Comparison of ENCODE assay signal across 8 cellular contexts in the genomic region with DNA sequence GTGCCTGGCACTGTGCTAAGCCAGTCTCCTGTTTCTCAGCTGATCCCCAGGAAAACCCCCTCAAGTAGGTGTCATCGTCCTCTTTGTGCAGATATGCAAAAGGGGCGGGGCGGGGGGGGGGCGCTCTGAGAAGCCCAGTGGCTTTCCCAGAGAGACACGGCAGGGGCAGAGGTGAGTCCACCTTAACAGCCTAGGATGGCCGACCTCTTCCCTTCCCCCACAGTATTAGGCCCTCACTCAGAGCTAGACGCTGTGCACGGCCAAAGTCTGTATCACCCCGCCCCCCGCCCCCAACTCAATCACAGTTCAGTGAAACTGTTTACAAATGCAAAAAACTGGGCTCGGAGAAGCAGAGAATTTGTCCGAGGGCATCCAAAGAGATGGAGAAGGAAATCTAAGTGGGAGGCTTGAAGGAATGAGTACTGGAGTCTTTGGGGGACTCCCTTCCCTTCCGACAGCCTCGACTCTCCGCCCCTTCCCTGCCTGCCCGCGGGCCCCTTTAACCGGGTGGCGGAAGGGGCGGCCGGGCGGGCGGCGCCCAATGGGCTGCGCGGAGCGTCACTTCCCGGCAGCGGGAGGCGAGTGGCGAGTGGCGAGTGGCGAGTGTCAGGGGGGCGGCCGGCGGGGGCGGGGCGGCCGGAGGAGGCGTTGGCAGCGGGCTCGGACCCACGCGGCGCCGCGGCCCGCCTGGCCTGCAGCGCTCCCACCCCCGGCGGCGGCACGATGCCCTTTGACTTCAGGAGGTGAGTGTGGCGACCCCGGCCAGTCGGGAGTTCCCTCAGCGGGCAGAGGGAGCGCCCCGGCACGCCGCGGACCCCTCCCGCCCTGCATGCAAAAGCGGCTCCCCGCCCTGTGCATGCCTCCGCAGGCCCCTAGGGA. TPM values are rescaled to one million over a fixed set of nuclear protein-coding genes. Genes with fewer than 3 reads are reported as not detected.
DNase-seq lines count a peak whose midpoint lies in the region; ATAC-seq and TF ChIP-seq lines count a peak whose summit lies in the region.

A gene with protein sequence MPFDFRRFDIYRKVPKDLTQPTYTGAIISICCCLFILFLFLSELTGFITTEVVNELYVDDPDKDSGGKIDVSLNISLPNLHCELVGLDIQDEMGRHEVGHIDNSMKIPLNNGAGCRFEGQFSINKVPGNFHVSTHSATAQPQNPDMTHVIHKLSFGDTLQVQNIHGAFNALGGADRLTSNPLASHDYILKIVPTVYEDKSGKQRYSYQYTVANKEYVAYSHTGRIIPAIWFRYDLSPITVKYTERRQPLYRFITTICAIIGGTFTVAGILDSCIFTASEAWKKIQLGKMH (plus strand): TSS at position 561 of the 879 bp plus-strand sequence. CDS start 163 bp downstream, at position 724.

- peak; percentile 71 to 80 (median 74) for DNase-seq in CD8-positive, alpha-beta memory T cell
- peak; percentile 86 to 88 for DNase-seq in activated T-cell treated with anti-CD3 and anti-CD28 coated beads, Interleukin-2, amount 50 U/mL, for 72 hours
- no peak for DNase-seq in esophagus squamous epithelium (lab: John Stamatoyannopoulos, UW)

- ATAC-seq in GM19397 (IDR thresholded peaks at IDR 0.05; ENCODE audit: unreplicated experiment), result peak; percentile 76
- ATAC-seq in HG03521 (IDR thresholded peaks at IDR 0.05; ENCODE audit: unreplicated experiment), result peak; percentile 75
- peak; percentile 94 for ATAC-seq in activated T-cell treated with anti-CD3 and anti-CD28 coated beads, Interleukin-2, amount 50 U/mL, for 72 hours (replicated peaks in 1 of 2)
- ATAC-seq in stimulated activated memory B cell treated with anti-CD40 and anti-IgM and Interleukin-4, amounts not matched to agents 10 μg/mL and 1 μg/mL and 100 μg/mL, for 72 hours, result peak; percentile 90

- H3K4me1 ChIP-seq in CD8-positive, alpha-beta memory T cell (ENCODE audit: insufficient read depth, low read length), result peaks cover 36% of the 10 kb centered on the region
- H3K4me1 ChIP-seq in esophagus squamous epithelium (peaks cover 22 to 47% (median 29%) of the 10 kb centered on the region in 3 donors), muscle layer of colon (ENCODE audit: insufficient read depth, low read length) (peaks cover 34% of the 10 kb centered on the region)

- H3K27ac ChIP-seq in CD8-positive, alpha-beta memory T cell (ENCODE audit: low read depth, low read length), result peak within 1 kb of the TSS; percentile 55
- H3K27ac ChIP-seq in esophagus squamous epithelium (peak within 1 kb of the TSS; percentile 85 to 92 (median 90)), muscle layer of colon (ENCODE audit: low read depth, low read length) (peak within 1 kb of the TSS; percentile 93)

- H3K27me3 ChIP-seq in CD8-positive, alpha-beta memory T cell (ENCODE audit: insufficient read depth, low read length, poor library complexity, severe bottlenecking), result no peaks in the 10 kb centered on the region
- no peaks in the 10 kb centered on the region for H3K27me3 ChIP-seq in esophagus squamous epithelium
- H3K27me3 ChIP-seq in muscle layer of colon (ENCODE audit: control insufficient read depth in 1 of 2, insufficient read depth in 2 of 2, low read length in 2 of 2), result no peaks in the 10 kb centered on the region

- H3K27me3 Mint-ChIP-seq in CD8-positive, alpha-beta memory T cell, result no peaks in the 10 kb centered on the region
- H3K27me3 Mint-ChIP-seq in activated T-cell treated with anti-CD3 and anti-CD28 coated beads, Interleukin-2, amount 50 U/mL, for 72 hours (ENCODE audit: low read depth), result no peaks in the 10 kb centered on the region
- no peaks in the 10 kb centered on the region for H3K27me3 Mint-ChIP-seq in stimulated activated memory B cell treated with anti-CD40 and anti-IgM and Interleukin-4, amounts not matched to agents 10 μg/mL and 1 μg/mL and 100 μg/mL, for 72 hours

- peak in 1 of 6 experiments; percentile 13 for TF ChIP-seq CTCF in esophagus squamous epithelium (IDR thresholded peaks at IDR 0.05)

- peaks cover 0 to 3% (median 0%) of the 10 kb centered on the region in 3 donors for H3K36me3 Mint-ChIP-seq in CD8-positive, alpha-beta memory T cell
- H3K36me3 Mint-ChIP-seq in activated T-cell treated with anti-CD3 and anti-CD28 coated beads, Interleukin-2, amount 50 U/mL, for 72 hours (ENCODE audit: insufficient read depth in 2 of 2), result no peaks in the 10 kb centered on the region
- no peaks in the 10 kb centered on the region for H3K36me3 Mint-ChIP-seq in stimulated activated memory B cell treated with anti-CD40 and anti-IgM and Interleukin-4, amounts not matched to agents 10 μg/mL and 1 μg/mL and 100 μg/mL, for 72 hours

- peak within 1 kb of the TSS; percentile 90 to 96 (median 92) for H3K4me3 Mint-ChIP-seq in CD8-positive, alpha-beta memory T cell
- peak within 1 kb of the TSS; percentile 88 to 90 for H3K4me3 Mint-ChIP-seq in activated T-cell treated with anti-CD3 and anti-CD28 coated beads, Interleukin-2, amount 50 U/mL, for 72 hours
- H3K4me3 Mint-ChIP-seq in stimulated activated memory B cell treated with anti-CD40 and anti-IgM and Interleukin-4, amounts not matched to agents 10 μg/mL and 1 μg/mL and 100 μg/mL, for 72 hours, result peak within 1 kb of the TSS; percentile 98

- peak within 1 kb of the TSS; percentile 70 for H3K9ac ChIP-seq in muscle layer of colon (ENCODE audit: low read length)

- H3K4me3 ChIP-seq in CD8-positive, alpha-beta memory T cell (ENCODE audit: low read length), result peak within 1 kb of the TSS; percentile 59
- H3K4me3 ChIP-seq in esophagus squamous epithelium, result peak within 1 kb of the TSS; percentile 71 to 95 (median 92)
- peak within 1 kb of the TSS; percentile 81 to 96 for H3K4me3 ChIP-seq in muscle layer of colon (ENCODE audit: low read depth in 1 of 2, low read length in 2 of 2)

- CTCF ChIA-PET in CD8-positive, alpha-beta memory T cell (lab: Charles Lee), result interaction anchor here (6.4 kb wide), 1 partner anchor 62 kb away, joined by 55 read pairs; the partner anchor contains the start of gene DUSP1

- H3K9me3 Mint-ChIP-seq in CD8-positive, alpha-beta memory T cell, result no peaks in the 10 kb centered on the region
- no peaks in the 10 kb centered on the region for H3K9me3 Mint-ChIP-seq in activated T-cell treated with anti-CD3 and anti-CD28 coated beads, Interleukin-2, amount 50 U/mL, for 72 hours
- H3K9me3 Mint-ChIP-seq in stimulated activated memory B cell treated with anti-CD40 and anti-IgM and Interleukin-4, amounts not matched to agents 10 μg/mL and 1 μg/mL and 100 μg/mL, for 72 hours, result no peaks in the 10 kb centered on the region

- POLR2A ChIA-PET in CD8-positive, alpha-beta memory T cell (lab: Charles Lee), result interaction anchor here (1.2 kb wide), 1 partner anchor 63 kb away, joined by 3 read pairs; the partner anchor contains the start of gene DUSP1

- TF ChIP-seq POLR2A in esophagus squamous epithelium (IDR thresholded peaks at IDR 0.05), result peak in 3 of 4 donors; percentile 42 to 86 (median 79)

- intact Hi-C loops in esophagus squamous epithelium (cut with DNase I), result no loop called here

- H3K9me3 ChIP-seq in CD8-positive, alpha-beta memory T cell (ENCODE audit: low read length), result no peaks in the 10 kb centered on the region
- no peaks in the 10 kb centered on the region for H3K9me3 ChIP-seq in esophagus squamous epithelium
- no peaks in the 10 kb centered on the region for H3K9me3 ChIP-seq in muscle layer of colon (ENCODE audit: low read length)

- no peaks in the 10 kb centered on the region for H3K36me3 ChIP-seq in CD8-positive, alpha-beta memory T cell (ENCODE audit: insufficient read depth, low read length)
- H3K36me3 ChIP-seq in esophagus squamous epithelium (no peaks in the 10 kb centered on the region), muscle layer of colon (ENCODE audit: insufficient read depth, low read length) (no peaks in the 10 kb centered on the region)

- peak within 1 kb of the TSS; percentile 89 to 99 (median 96) for H3K27ac Mint-ChIP-seq in CD8-positive, alpha-beta memory T cell
- peak within 1 kb of the TSS; percentile 79 for H3K27ac Mint-ChIP-seq in activated T-cell treated with anti-CD3 and anti-CD28 coated beads, Interleukin-2, amount 50 U/mL, for 72 hours
- peak within 1 kb of the TSS; percentile 87 for H3K27ac Mint-ChIP-seq in stimulated activated memory B cell treated with anti-CD40 and anti-IgM and Interleukin-4, amounts not matched to agents 10 μg/mL and 1 μg/mL and 100 μg/mL, for 72 hours

- H3K4me1 Mint-ChIP-seq in CD8-positive, alpha-beta memory T cell, result peaks cover 33 to 48% (median 38%) of the 10 kb centered on the region in 3 donors
- H3K4me1 Mint-ChIP-seq in activated T-cell treated with anti-CD3 and anti-CD28 coated beads, Interleukin-2, amount 50 U/mL, for 72 hours (ENCODE audit: low read depth), result peaks cover 49% of the 10 kb centered on the region
- H3K4me1 Mint-ChIP-seq in stimulated activated memory B cell treated with anti-CD40 and anti-IgM and Interleukin-4, amounts not matched to agents 10 μg/mL and 1 μg/mL and 100 μg/mL, for 72 hours, result peaks cover 47% of the 10 kb centered on the region

- 0 to 6% methylated on average over 14 to 18 of the region's 66 CpGs for WGBS in esophagus squamous epithelium, 2 donors

TF ChIP-seq in PFSK-1, 5 proteins besides CTCF, POLR2A, EP300 and RAD21 (continues in another document):
- TF ChIP-seq TAF1 (IDR thresholded peaks at IDR 0.05; ENCODE audit: borderline replicate concordance, insufficient read depth, low read length) (peak; percentile 63; the same call in 1 of the 2 replicates), FOXP2 (optimal IDR thresholded peaks at IDR 0.05; ENCODE audit: borderline replicate concordance, extremely low read depth, extremely low read length, insufficient read depth) (no peak)

RNA-seq across cellular contexts. Expression of the gene that starts here (rescaled TPM):
- total RNA-seq in CD8-positive, alpha-beta memory T cell, result 10 to 100 TPM; 39.7 to 39.9 TPM
- polyA plus RNA-seq in CD8-positive, alpha-beta memory T cell, result 25.9 TPM
- 517 TPM for polyA plus RNA-seq in PFSK-1 (2012; ENCODE audit: insufficient read length, low read depth)
- total RNA-seq in activated T-cell treated with anti-CD3 and anti-CD28 coated beads, Interleukin-2, amount 50 U/mL, for 72 hours, result 10 to 100 TPM; 66.3 to 69.3 TPM
- total RNA-seq in esophagus squamous epithelium, result 10 to 100 TPM; 50.9 to 83.0 (median 65.5) TPM
